In genomic region chr9:104073098-104073769, GRCh38 we compare ENCODE assay signal across 28 cellular contexts.
"Had no signal": no experiment of that assay in that cellular context is flagged by ENCODE, and none has a peak within 500 bp of the region (broad histone marks: within the 10 kb centered on the region; RNA-seq: fewer than 3 reads in every experiment).

No MANE protein-coding gene starts in this region.

- ATAC-seq: activated T-helper 17 cell treated with anti-CD3 and anti-CD28 coated beads, Interleukin-2, amount 50 U/mL, for 72 hours had no signal

- H3K27ac Mint-ChIP-seq: activated CD4-positive, alpha-beta memory T cell treated with anti-CD3 and anti-CD28 coated beads, Interleukin-2, amount 10 ng/mL, durations not matched to agents 7 days and 5 days; activated CD4-positive, alpha-beta T cell treated with anti-CD3 and anti-CD28 coated beads, Interleukin-2, amount 10 ng/mL, durations not matched to agents 7 days and 5 days; activated naive CD4-positive, alpha-beta T cell treated with anti-CD3 and anti-CD28 coated beads for 36 hours; activated naive CD8-positive, alpha-beta T cell; activated T-helper 17 cell treated with anti-CD3 and anti-CD28 coated beads, Interleukin-2, amount 50 U/mL, for 72 hours; brain had no signal

- DNase-seq: activated CD4-positive, alpha-beta memory T cell treated with anti-CD3 and anti-CD28 coated beads, Interleukin-2, amount 10 ng/mL, durations not matched to agents 7 days and 5 days; activated CD4-positive, alpha-beta T cell treated with anti-CD3 and anti-CD28 coated beads, Interleukin-2, amount 10 ng/mL, durations not matched to agents 7 days and 5 days; activated CD4-positive, CD25-positive, alpha-beta regulatory T cell; activated gamma-delta T cell; activated naive CD4-positive, alpha-beta T cell treated with anti-CD3 and anti-CD28 coated beads for 36 hours; activated T-cell treated with anti-CD3 and anti-CD28 coated beads for 4 hours; activated T-cell treated with anti-CD3 and anti-CD28 coated beads, Interleukin-2, amount 50 U/mL, for 48 hours; amygdala; MV-4-11; NCI-H1092 treated with DMSO at 0.1 percent for 48 hours; NCI-H1417 treated with DMSO at 0.1 percent for 48 hours; NCI-H1694; NCI-H2029; NCI-H2107; NCI-H510A; NCI-H526 treated with DMSO at 0.1 percent for 48 hours; NCI-H82; OCI-M1; Peyer's patch; SHP77 treated with DMSO at 0.1 percent for 48 hours; T-helper 2 cell; T1000 had no signal

- H3K4me1 Mint-ChIP-seq: activated CD4-positive, alpha-beta memory T cell treated with anti-CD3 and anti-CD28 coated beads, Interleukin-2, amount 10 ng/mL, durations not matched to agents 7 days and 5 days; activated CD4-positive, alpha-beta T cell treated with anti-CD3 and anti-CD28 coated beads, Interleukin-2, amount 10 ng/mL, durations not matched to agents 7 days and 5 days; activated T-helper 17 cell treated with anti-CD3 and anti-CD28 coated beads, Interleukin-2, amount 50 U/mL, for 72 hours had no signal

- H3K27me3 Mint-ChIP-seq: activated CD4-positive, alpha-beta memory T cell treated with anti-CD3 and anti-CD28 coated beads, Interleukin-2, amount 10 ng/mL, durations not matched to agents 7 days and 5 days; brain had no signal

- H3K4me3 Mint-ChIP-seq: activated CD4-positive, alpha-beta memory T cell treated with anti-CD3 and anti-CD28 coated beads, Interleukin-2, amount 10 ng/mL, durations not matched to agents 7 days and 5 days; activated CD4-positive, alpha-beta T cell treated with anti-CD3 and anti-CD28 coated beads, Interleukin-2, amount 10 ng/mL, durations not matched to agents 7 days and 5 days; activated naive CD4-positive, alpha-beta T cell treated with anti-CD3 and anti-CD28 coated beads for 36 hours; activated naive CD8-positive, alpha-beta T cell; activated T-helper 17 cell treated with anti-CD3 and anti-CD28 coated beads, Interleukin-2, amount 50 U/mL, for 72 hours; brain had no signal

- H3K27me3 ChIP-seq: MG63, Peyer's patch had no signal

- H3K4me3 ChIP-seq: MG63, Peyer's patch had no signal

- H3K9me3 ChIP-seq: MG63, Peyer's patch had no signal

- H3K27ac ChIP-seq: Peyer's patch, RWPE1, VCaP had no signal

- H3K36me3 ChIP-seq: MG63, Peyer's patch had no signal

- H3K4me1 ChIP-seq: Peyer's patch had no signal

- H3K36me3 Mint-ChIP-seq: activated naive CD8-positive, alpha-beta T cell; brain had no signal
